ENCODE assay signal across 33 cellular contexts in the genomic region with DNA sequence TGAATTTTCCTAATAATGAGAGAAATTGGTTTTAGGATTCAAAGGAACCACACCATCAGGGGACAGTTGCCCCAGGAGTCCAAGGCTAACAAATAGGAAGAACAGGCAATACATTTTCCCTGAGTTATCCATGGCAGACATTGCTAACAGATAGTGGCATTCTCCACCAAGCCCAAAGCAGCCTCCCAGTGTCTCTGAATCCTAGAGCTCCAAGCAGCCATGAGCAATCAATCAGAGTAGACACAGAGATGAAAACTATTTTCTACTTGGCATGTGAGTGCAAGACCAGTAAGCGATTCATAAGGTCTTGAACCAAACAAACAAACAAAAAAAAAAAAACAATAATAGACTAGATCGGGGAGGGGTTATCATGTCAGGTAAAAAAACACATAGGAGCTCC.
DNase-seq lines count a peak whose midpoint lies in the region; ATAC-seq and TF ChIP-seq lines count a peak whose summit lies in the region.
"Had no signal": no experiment of that assay in that cellular context is flagged by ENCODE, and none has a peak within 500 bp of the region (broad histone marks: within the 10 kb centered on the region; RNA-seq: fewer than 3 reads in every experiment).

No MANE protein-coding gene starts in this region.

- DNase-seq in NCI-H2196 (lab: John Stamatoyannopoulos, UW; ENCODE audit: unreplicated experiment) (peak; percentile 8), NCI-H2196 treated with DMSO at 0.1 percent for 48 hours (lab: John Stamatoyannopoulos, UW; ENCODE audit: unreplicated experiment) (no peak), NCI-H1105 treated with DMSO at 0.1 percent for 48 hours (lab: John Stamatoyannopoulos, UW) (peak; percentile 92), epithelial cell of prostate (ENCODE audit: low read depth, low spot score) (peak; percentile 71), smooth muscle cell (lab: John Stamatoyannopoulos, UW; ENCODE audit: unreplicated experiment) (no peak), right lobe of liver (no peak)
- DNase-seq: 8988T; activated CD4-positive, alpha-beta memory T cell treated with anti-CD3 and anti-CD28 coated beads, Interleukin-2, amount 10 ng/mL, durations not matched to agents 7 days and 5 days; activated CD4-positive, CD25-positive, alpha-beta regulatory T cell treated with anti-CD3 and anti-CD28 coated beads, Interleukin-2, amount 50 U/mL, for 72 hours; activated CD8-positive, alpha-beta memory T cell treated with anti-CD3 and anti-CD28 coated beads, Interleukin-2, amount 50 U/mL, for 48 hours; activated naive CD4-positive, alpha-beta T cell treated with anti-CD3 and anti-CD28 coated beads, Interleukin-2, amount 10 ng/mL, durations not matched to agents 7 days and 5 days; amygdala; colonic mucosa; DMS53; effector memory CD4-positive, alpha-beta T cell; erythroblast; foreskin keratinocyte; left lung; naive thymus-derived CD8-positive, alpha-beta T cell; NCI-H1048; NCI-H187 treated with DMSO at 0.1 percent for 48 hours; NCI-H446; RPMI8226; SK-N-SH; stimulated activated CD4-positive, alpha-beta T cell treated with anti-CD3 and anti-CD28 coated beads, Interleukin-1b, Interleukin-23, amount 100 ng/mL, for 48 hours; stimulated activated CD8-positive, alpha-beta memory T cell treated with anti-CD3 and anti-CD28 coated beads, Interleukin-4, amount 100 ng/mL, for 48 hours; stimulated activated naive CD8-positive, alpha-beta T cell treated with anti-CD3 and anti-CD28 coated beads, Interleukin-15, amount 100 ng/mL, for 72 hours; thyroid gland had no signal

- peaks cover 17% of the 10 kb centered on the region for H3K4me1 ChIP-seq in smooth muscle cell (ENCODE audit: low read depth)
- H3K4me1 ChIP-seq in right lobe of liver = no peaks in the 10 kb centered on the region
- H3K4me1 ChIP-seq: colonic mucosa, foreskin keratinocyte, left lung, thyroid gland had no signal

- 92% methylated on average over 2 of the region's 2 CpGs for WGBS in smooth muscle cell (ENCODE audit: low lambda C conversion rate)
- WGBS in right lobe of liver (ENCODE audit: insufficient coverage, low coverage, low lambda C conversion rate, missing lambda C conversion rate) = 82% methylated on average over 2 of the region's 2 CpGs

- H3K9me3 ChIP-seq in smooth muscle cell (replicated peaks; ENCODE audit: low read depth) = no peaks in the 10 kb centered on the region
- H3K9me3 ChIP-seq in right lobe of liver = no peaks in the 10 kb centered on the region
- H3K9me3 ChIP-seq: colonic mucosa, left lung, SK-N-SH, thyroid gland had no signal

- H4K20me1 ChIP-seq in smooth muscle cell (ENCODE audit: low read depth) = no peaks in the 10 kb centered on the region

- H3K36me3 ChIP-seq in smooth muscle cell (ENCODE audit: low read depth) = no peaks in the 10 kb centered on the region
- no peaks in the 10 kb centered on the region for H3K36me3 ChIP-seq in right lobe of liver
- H3K36me3 ChIP-seq: colonic mucosa, left lung, thyroid gland had no signal

- H3K27ac ChIP-seq in epithelial cell of prostate (peak overlapping the region; percentile 65), smooth muscle cell (ENCODE audit: low read depth) (no peak overlapping the region), right lobe of liver (no peak overlapping the region)
- H3K27ac ChIP-seq: colonic mucosa, foreskin keratinocyte, left lung, skin epidermis, thyroid gland had no signal

- no peak for TF ChIP-seq CTCF in smooth muscle cell (IDR thresholded peaks at IDR 0.05; ENCODE audit: borderline replicate concordance, insufficient read depth, poor library complexity, severe bottlenecking)
- TF ChIP-seq CTCF in right lobe of liver (IDR thresholded peaks at IDR 0.05) = no peak

- no peak overlapping the region for H3K9ac ChIP-seq in smooth muscle cell (ENCODE audit: low read depth)
- H3K9ac ChIP-seq: SK-N-SH had no signal

- H3F3A ChIP-seq in smooth muscle cell (ENCODE audit: low read depth) = no peaks in the 10 kb centered on the region

- no peak overlapping the region for H2AFZ ChIP-seq in smooth muscle cell (ENCODE audit: low read depth)

- H3K4me2 ChIP-seq in smooth muscle cell = no peak overlapping the region
- H3K4me2 ChIP-seq: SK-N-SH had no signal

- H3K27me3 ChIP-seq in smooth muscle cell (ENCODE audit: low read depth) (no peaks in the 10 kb centered on the region), right lobe of liver (peaks cover 0 to 7% of the 10 kb centered on the region in 2 donors)
- H3K27me3 ChIP-seq: colonic mucosa, thyroid gland had no signal

- H3K79me2 ChIP-seq in smooth muscle cell (ENCODE audit: low read depth) = no peaks in the 10 kb centered on the region

- peak overlapping the region; percentile 34 for H3K4me3 ChIP-seq in smooth muscle cell
- no peak overlapping the region for H3K4me3 ChIP-seq in right lobe of liver
- H3K4me3 ChIP-seq: colonic mucosa, left lung, skin epidermis, thyroid gland had no signal

- intact Hi-C loops in right lobe of liver (cut with DNase I) = no loop called here

- ATAC-seq in HG02870 (IDR thresholded peaks at IDR 0.05; ENCODE audit: unreplicated experiment) (no peak), GM19395 (IDR thresholded peaks at IDR 0.05; ENCODE audit: unreplicated experiment) (no peak), right lobe of liver (no peak)
- ATAC-seq: foreskin keratinocyte; HCT116; HepG2; left lung; naive thymus-derived CD8-positive, alpha-beta T cell; stimulated activated naive CD8-positive, alpha-beta T cell treated with anti-CD3 and anti-CD28 coated beads, Interleukin-15, amount 100 ng/mL, for 72 hours had no signal

- no peak for TF ChIP-seq POLR2A in right lobe of liver (IDR thresholded peaks at IDR 0.05)

Comparison
In these comparisons a context has a peak if more than half of its experiments do, and no peak if none do; other contexts are left out.
1. DNase-seq: peak in NCI-H2196 (single experiment), NCI-H1105 treated with DMSO at 0.1 percent for 48 hours (single experiment) and epithelial cell of prostate (single experiment); none in NCI-H2196 treated with DMSO at 0.1 percent for 48 hours (single experiment), smooth muscle cell (single experiment) and right lobe of liver (0 of 3).